Comparison of ENCODE assay signal across 11 cellular contexts in genomic region chr17:29156781-29157180, GRCh38. TPM values are rescaled to one million over a fixed set of nuclear protein-coding genes. Genes with fewer than 3 reads are reported as not detected.
DNase-seq lines count a peak whose midpoint lies in the region; ATAC-seq and TF ChIP-seq lines count a peak whose summit lies in the region.
"Had no signal": no experiment of that assay in that cellular context is flagged by ENCODE, and none has a peak within 500 bp of the region (broad histone marks: within the 10 kb centered on the region; RNA-seq: fewer than 3 reads in every experiment).

No MANE protein-coding gene starts in this region.

- H3K27me3 ChIP-seq in left lung, result no peaks in the 10 kb centered on the region
- H3K27me3 ChIP-seq in stomach, result no peaks in the 10 kb centered on the region

- no peak for TF ChIP-seq CTCF in brain (conservative IDR thresholded peaks at IDR 0.05)
- TF ChIP-seq CTCF in left lung (IDR thresholded peaks at IDR 0.05), result no peak
- TF ChIP-seq CTCF in stomach (IDR thresholded peaks at IDR 0.05), result no peak

- no peaks in the 10 kb centered on the region for H3K27me3 Mint-ChIP-seq in T-helper 1 cell treated with Interleukin-12 subunit alpha and Interleukin-12 subunit beta and Interleukin-4 antibody, amounts not matched to agents 30 μg/mL and 1 μg/mL, for 36 hours (ENCODE audit: low read depth)
- H3K27me3 Mint-ChIP-seq in brain, result no peaks in the 10 kb centered on the region

- TF ChIP-seq POLR2A in stomach (IDR thresholded peaks at IDR 0.05), result no peak

- ATAC-seq in left lung (no peak), GM21619 (IDR thresholded peaks at IDR 0.05; ENCODE audit: unreplicated experiment) (no peak)

- intact Hi-C loops in left lung (cut with DNase I) (no loop called here), stomach (cut with DNase I; ENCODE audit: low total_unique reads) (no loop called here)

- H3K27ac ChIP-seq in left lung (peak overlapping the region; percentile 31 to 83), stomach (peak overlapping the region; percentile 53 to 82 (median 79))

- peaks cover 5% of the 10 kb centered on the region for H3K36me3 Mint-ChIP-seq in T-helper 1 cell treated with Interleukin-12 subunit alpha and Interleukin-12 subunit beta and Interleukin-4 antibody, amounts not matched to agents 30 μg/mL and 1 μg/mL, for 36 hours (ENCODE audit: low read depth)
- peaks cover 2% of the 10 kb centered on the region for H3K36me3 Mint-ChIP-seq in brain

- H3K9me3 ChIP-seq in left lung, result no peaks in the 10 kb centered on the region
- no peaks in the 10 kb centered on the region for H3K9me3 ChIP-seq in stomach

- H3K4me3 ChIP-seq in left lung, result no peak overlapping the region
- H3K4me3 ChIP-seq in stomach, result no peak overlapping the region

- DNase-seq in T-helper 1 cell (no peak), left lung (no peak), stomach (no peak), HUDEP-2 (lab: John Stamatoyannopoulos, UW; ENCODE audit: unreplicated experiment in 76 of 76) (no peak), activated gamma-delta T cell treated with Interleukin-2 at 50 U/mL for 16 hours (no peak)
- DNase-seq: MV-4-11; NK-92 treated with Interleukin-12 subunit alpha and Interleukin-12 subunit beta, amount 100 ng/mL, for 24 hours; T-helper 2 cell had no signal

- H3K4me1 ChIP-seq in left lung, result peaks cover 52 to 68% of the 10 kb centered on the region in 2 donors
- peaks cover 71 to 76% (median 74%) of the 10 kb centered on the region in 4 donors for H3K4me1 ChIP-seq in stomach

- H3K36me3 ChIP-seq in left lung (no peaks in the 10 kb centered on the region), stomach (no peaks in the 10 kb centered on the region)

- H3K9me3 Mint-ChIP-seq in T-helper 1 cell treated with Interleukin-12 subunit alpha and Interleukin-12 subunit beta and Interleukin-4 antibody, amounts not matched to agents 30 μg/mL and 1 μg/mL, for 36 hours, result no peaks in the 10 kb centered on the region
- H3K9me3 Mint-ChIP-seq in brain, result no peaks in the 10 kb centered on the region

- 78 to 88% (median 81%) methylated on average over 6 of the region's 6 CpGs for WGBS in stomach, 5 donors

- TF ChIP-seq EP300 in stomach (IDR thresholded peaks at IDR 0.05), result no peak

- peak overlapping the region; percentile 65 for H3K27ac Mint-ChIP-seq in T-helper 1 cell treated with Interleukin-12 subunit alpha and Interleukin-12 subunit beta and Interleukin-4 antibody, amounts not matched to agents 30 μg/mL and 1 μg/mL, for 36 hours
- peak overlapping the region; percentile 59 to 92 (median 78) for H3K27ac Mint-ChIP-seq in brain

- peaks cover 41% of the 10 kb centered on the region for H3K4me1 Mint-ChIP-seq in T-helper 1 cell treated with Interleukin-12 subunit alpha and Interleukin-12 subunit beta and Interleukin-4 antibody, amounts not matched to agents 30 μg/mL and 1 μg/mL, for 36 hours (ENCODE audit: low read depth)
- peaks cover 72% of the 10 kb centered on the region for H3K4me1 Mint-ChIP-seq in brain

- H3K4me3 Mint-ChIP-seq in T-helper 1 cell treated with Interleukin-12 subunit alpha and Interleukin-12 subunit beta and Interleukin-4 antibody, amounts not matched to agents 30 μg/mL and 1 μg/mL, for 36 hours, result no peak overlapping the region
- H3K4me3 Mint-ChIP-seq in brain, result no peak overlapping the region

RNA-seq across cellular contexts. Expression of gene MYO18A, which starts 23.4 kb away (rescaled TPM):
- polyA plus RNA-seq in brain (ENCODE audit: insufficient read depth, low read depth, low replicate concordance) (55.9 TPM), stomach (10 to 100 TPM; 16.5 to 30.3 (median 28.2) TPM)
- total RNA-seq in left lung (10 to 100 TPM; 55.9 to 58.3 TPM), stomach (100 to 1,000 TPM in 3 of 5 donors, 10 to 100 TPM in 2; 42.8 to 305 (median 121) TPM)
